ENCODE assay signal across 1 cellular context in the genomic region with DNA sequence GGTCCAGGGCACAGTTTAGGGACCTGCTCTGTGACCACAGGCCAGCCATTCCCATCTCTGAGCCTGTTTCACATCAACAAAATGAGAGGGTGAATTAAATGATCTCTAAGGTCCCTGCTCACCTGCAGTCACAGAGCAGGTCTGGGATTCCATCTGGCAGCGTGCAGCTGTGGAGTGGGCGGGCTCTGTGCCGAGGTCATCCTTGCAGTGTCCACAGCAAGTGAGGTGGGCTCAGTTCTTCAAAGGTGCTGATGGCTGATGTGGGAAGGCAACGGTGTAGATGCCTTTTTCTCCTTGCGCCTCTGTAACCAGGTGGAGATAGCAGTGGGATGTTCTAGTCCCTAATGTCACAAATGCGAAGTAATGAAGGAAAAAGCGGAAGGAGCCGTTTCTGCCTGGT.
TF ChIP-seq lines count a peak whose summit lies in the region.

No MANE protein-coding gene starts in this region.

TF ChIP-seq in SK-N-SH, 30 proteins besides CTCF, POLR2A, EP300 and RAD21 (continued from another document):
- TF ChIP-seq NFIC (IDR thresholded peaks at IDR 0.05; ENCODE audit: borderline replicate concordance), result no peak
- no peak for TF ChIP-seq GABPA (IDR thresholded peaks at IDR 0.05; ENCODE audit: low read depth)
- TF ChIP-seq, protein P1, sequence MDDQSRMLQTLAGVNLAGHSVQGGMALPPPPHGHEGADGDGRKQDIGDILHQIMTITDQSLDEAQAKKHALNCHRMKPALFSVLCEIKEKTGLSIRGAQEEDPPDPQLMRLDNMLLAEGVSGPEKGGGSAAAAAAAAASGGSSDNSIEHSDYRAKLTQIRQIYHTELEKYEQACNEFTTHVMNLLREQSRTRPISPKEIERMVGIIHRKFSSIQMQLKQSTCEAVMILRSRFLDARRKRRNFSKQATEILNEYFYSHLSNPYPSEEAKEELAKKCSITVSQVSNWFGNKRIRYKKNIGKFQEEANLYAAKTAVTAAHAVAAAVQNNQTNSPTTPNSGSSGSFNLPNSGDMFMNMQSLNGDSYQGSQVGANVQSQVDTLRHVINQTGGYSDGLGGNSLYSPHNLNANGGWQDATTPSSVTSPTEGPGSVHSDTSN (IDR thresholded peaks at IDR 0.05), result no peak
- TF ChIP-seq RCOR1 (IDR thresholded peaks at IDR 0.05; ENCODE audit: low read length), result no peak
- TF ChIP-seq FOSL2 (IDR thresholded peaks at IDR 0.05; ENCODE audit: borderline replicate concordance, low read depth), result no peak
- no peak for TF ChIP-seq RFX5 (IDR thresholded peaks at IDR 0.05; ENCODE audit: low read length)
- TF ChIP-seq YY1 (IDR thresholded peaks at IDR 0.05; ENCODE audit: low read depth), result no peak
- no peak for TF ChIP-seq SIN3A (IDR thresholded peaks at IDR 0.05; ENCODE audit: borderline replicate concordance, low read depth, low read length)
- TF ChIP-seq FOXM1 (IDR thresholded peaks at IDR 0.05; ENCODE audit: low read depth), result no peak
- TF ChIP-seq TCF12 (IDR thresholded peaks at IDR 0.05), result no peak
- TF ChIP-seq JUND (IDR thresholded peaks at IDR 0.05), result no peak
- TF ChIP-seq, protein P2, sequence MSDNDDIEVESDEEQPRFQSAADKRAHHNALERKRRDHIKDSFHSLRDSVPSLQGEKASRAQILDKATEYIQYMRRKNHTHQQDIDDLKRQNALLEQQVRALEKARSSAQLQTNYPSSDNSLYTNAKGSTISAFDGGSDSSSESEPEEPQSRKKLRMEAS (IDR thresholded peaks at IDR 0.05; ENCODE audit: low read depth), result no peak
- no peak for TF ChIP-seq EZH2phosphoT487 (IDR thresholded peaks at IDR 0.05; ENCODE audit: borderline replicate concordance, low read depth)
- TF ChIP-seq, protein P3, sequence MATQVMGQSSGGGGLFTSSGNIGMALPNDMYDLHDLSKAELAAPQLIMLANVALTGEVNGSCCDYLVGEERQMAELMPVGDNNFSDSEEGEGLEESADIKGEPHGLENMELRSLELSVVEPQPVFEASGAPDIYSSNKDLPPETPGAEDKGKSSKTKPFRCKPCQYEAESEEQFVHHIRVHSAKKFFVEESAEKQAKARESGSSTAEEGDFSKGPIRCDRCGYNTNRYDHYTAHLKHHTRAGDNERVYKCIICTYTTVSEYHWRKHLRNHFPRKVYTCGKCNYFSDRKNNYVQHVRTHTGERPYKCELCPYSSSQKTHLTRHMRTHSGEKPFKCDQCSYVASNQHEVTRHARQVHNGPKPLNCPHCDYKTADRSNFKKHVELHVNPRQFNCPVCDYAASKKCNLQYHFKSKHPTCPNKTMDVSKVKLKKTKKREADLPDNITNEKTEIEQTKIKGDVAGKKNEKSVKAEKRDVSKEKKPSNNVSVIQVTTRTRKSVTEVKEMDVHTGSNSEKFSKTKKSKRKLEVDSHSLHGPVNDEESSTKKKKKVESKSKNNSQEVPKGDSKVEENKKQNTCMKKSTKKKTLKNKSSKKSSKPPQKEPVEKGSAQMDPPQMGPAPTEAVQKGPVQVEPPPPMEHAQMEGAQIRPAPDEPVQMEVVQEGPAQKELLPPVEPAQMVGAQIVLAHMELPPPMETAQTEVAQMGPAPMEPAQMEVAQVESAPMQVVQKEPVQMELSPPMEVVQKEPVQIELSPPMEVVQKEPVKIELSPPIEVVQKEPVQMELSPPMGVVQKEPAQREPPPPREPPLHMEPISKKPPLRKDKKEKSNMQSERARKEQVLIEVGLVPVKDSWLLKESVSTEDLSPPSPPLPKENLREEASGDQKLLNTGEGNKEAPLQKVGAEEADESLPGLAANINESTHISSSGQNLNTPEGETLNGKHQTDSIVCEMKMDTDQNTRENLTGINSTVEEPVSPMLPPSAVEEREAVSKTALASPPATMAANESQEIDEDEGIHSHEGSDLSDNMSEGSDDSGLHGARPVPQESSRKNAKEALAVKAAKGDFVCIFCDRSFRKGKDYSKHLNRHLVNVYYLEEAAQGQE (IDR thresholded peaks at IDR 0.05; ENCODE audit: low read depth, low read length), result no peak
- no peak for TF ChIP-seq TAF1 (IDR thresholded peaks at IDR 0.05; ENCODE audit: borderline replicate concordance, low read depth, low read length)
- TF ChIP-seq NRF1 (IDR thresholded peaks at IDR 0.05; ENCODE audit: low read depth, low read length), result no peak
- TF ChIP-seq FOXJ3 (CRISPR knock-in tag; IDR thresholded peaks at IDR 0.05), result no peak
